11 cellular contexts compared by ENCODE assay signal in genomic region chr17:78338860-78339259, GRCh38. TPM values are rescaled to one million over a fixed set of nuclear protein-coding genes. Genes with fewer than 3 reads are reported as not detected.
DNase-seq lines count a peak whose midpoint lies in the region; ATAC-seq and TF ChIP-seq lines count a peak whose summit lies in the region.
"Had no signal": no experiment of that assay in that cellular context is flagged by ENCODE, and none has a peak within 500 bp of the region (broad histone marks: within the 10 kb centered on the region; RNA-seq: fewer than 3 reads in every experiment).

No MANE protein-coding gene starts in this region.

- H3K4me1 Mint-ChIP-seq in CD14-positive monocyte (peaks cover 62% of the 10 kb centered on the region), T-helper 17 cell (peaks cover 38% of the 10 kb centered on the region), memory B cell (peaks cover 50% of the 10 kb centered on the region)

- ATAC-seq in T-helper 17 cell (peak; percentile 48), memory B cell (ENCODE audit: low read depth) (peak; percentile 41)

- intact Hi-C loops in CD14-positive monocyte (cut with micrococcal nuclease): loop anchor here in 1 of 2 donors (5.0 kb wide), 1 partner anchor 52 kb away; no protein-coding TSS in a partner anchor

- H3K4me3 Mint-ChIP-seq in CD14-positive monocyte: no peak overlapping the region
- H3K4me3 Mint-ChIP-seq in T-helper 17 cell: peak overlapping the region; percentile 63
- H3K4me3 Mint-ChIP-seq in memory B cell: peak overlapping the region; percentile 27

- H3K36me3 Mint-ChIP-seq in CD14-positive monocyte: peaks cover 0 to 5% of the 10 kb centered on the region in 2 donors
- H3K36me3 Mint-ChIP-seq in T-helper 17 cell (ENCODE audit: low read depth): no peaks in the 10 kb centered on the region
- no peaks in the 10 kb centered on the region for H3K36me3 Mint-ChIP-seq in memory B cell

- H3K4me3 ChIP-seq in GM12865 (ENCODE audit: low read depth, low read length): no peak overlapping the region
- H3K4me3 ChIP-seq: SJSA1, tibial artery had no signal

- DNase-seq in CD14-positive monocyte (ENCODE audit: low spot score): no peak
- DNase-seq in GM12865 (ENCODE audit: low read depth): peak; percentile 67
- no peak for DNase-seq in T-helper 17 cell
- no peak for DNase-seq in memory B cell (ENCODE audit: low spot score in 2 of 2)
- no peak for DNase-seq in NCI-H82 treated with DMSO at 0.1 percent for 48 hours (lab: John Stamatoyannopoulos, UW; ENCODE audit: unreplicated experiment)
- no peak for DNase-seq in COLO829 (ENCODE audit: low spot score)
- no peak for DNase-seq in NCI-H2171 treated with DMSO at 0.1 percent for 48 hours (lab: John Stamatoyannopoulos, UW)
- DNase-seq in effector CD8-positive, alpha-beta T cell (lab: John Stamatoyannopoulos, UW): no peak
- DNase-seq: DMS 273 treated with DMSO at 0.1 percent for 48 hours, tibial artery had no signal

- H3K27me3 Mint-ChIP-seq in CD14-positive monocyte (ENCODE audit: low read depth in 3 of 3) (peaks cover 0 to 7% (median 7%) of the 10 kb centered on the region in 3 donors), T-helper 17 cell (no peaks in the 10 kb centered on the region), memory B cell (no peaks in the 10 kb centered on the region)

- H3K27ac Mint-ChIP-seq in CD14-positive monocyte (peak overlapping the region in 6 of 7 donors; percentile 28 to 98 (median 94)), T-helper 17 cell (peak overlapping the region; percentile 88), memory B cell (peak overlapping the region; percentile 93)

- TF ChIP-seq CTCF in CD14-positive monocyte (IDR thresholded peaks at IDR 0.05) (no peak), GM12865 (IDR thresholded peaks at IDR 0.05; ENCODE audit: insufficient read depth, low read depth, low read length, missing control alignments) (no peak)

- H3K9me3 Mint-ChIP-seq in CD14-positive monocyte: no peaks in the 10 kb centered on the region
- no peaks in the 10 kb centered on the region for H3K9me3 Mint-ChIP-seq in memory B cell

- no peaks in the 10 kb centered on the region for H3K9me3 ChIP-seq in T-helper 17 cell (ENCODE audit: control insufficient read depth, low read length, poor library complexity, severe bottlenecking)
- H3K9me3 ChIP-seq: SJSA1, tibial artery had no signal

RNA-seq across cellular contexts. Expression of gene SOCS3, which starts 21.0 kb away (rescaled TPM):
- polyA plus RNA-seq in CD14-positive monocyte: 100 to 1,000 TPM; 123 to 144 TPM
- 100 to 1,000 TPM; 119 to 197 TPM for total RNA-seq in T-helper 17 cell

RNA-seq across cellular contexts. Expression of gene PGS1, which starts 39.6 kb away (rescaled TPM):
- 10 to 100 TPM; 26.0 to 28.0 TPM for polyA plus RNA-seq in CD14-positive monocyte
- total RNA-seq in T-helper 17 cell: 10 to 100 TPM; 47.5 to 54.9 TPM

Comparison
In these comparisons a context has a peak if more than half of its experiments do, and no peak if none do; other contexts are left out.
1. H3K4me3 Mint-ChIP-seq: peak in T-helper 17 cell (single experiment) and memory B cell (single experiment); none in CD14-positive monocyte (0 of 2).
2. Peak in every context shown above with its lines, with median percentiles within 50 percentile points of each other: H3K27ac Mint-ChIP-seq.